In the genomic region with DNA sequence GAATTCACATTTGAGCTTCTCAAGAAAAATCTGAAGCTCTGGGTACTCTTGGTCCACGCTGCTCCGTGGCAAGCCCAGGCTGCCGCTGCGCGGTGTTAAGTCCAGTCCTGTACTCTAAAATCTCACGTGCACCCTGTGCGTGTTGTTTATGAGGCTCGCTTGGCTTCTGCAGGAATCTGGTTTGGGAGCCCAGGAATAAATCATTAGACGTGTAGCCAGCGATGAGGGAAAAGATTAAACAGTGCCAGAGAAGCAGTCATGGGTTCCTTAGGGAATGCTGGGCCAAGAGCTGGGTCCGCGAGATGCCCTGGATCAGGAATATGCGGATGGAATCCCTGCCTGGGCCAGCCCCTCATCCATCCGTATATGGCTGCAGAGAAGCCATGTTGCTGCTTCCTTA, we compare ENCODE assay signal across 18 cellular contexts.
DNase-seq lines count a peak whose midpoint lies in the region; ATAC-seq and TF ChIP-seq lines count a peak whose summit lies in the region.
"Had no signal": no experiment of that assay in that cellular context is flagged by ENCODE, and none has a peak within 500 bp of the region (broad histone marks: within the 10 kb centered on the region; RNA-seq: fewer than 3 reads in every experiment).

No MANE protein-coding gene starts in this region.

- ATAC-seq in HG02884 (IDR thresholded peaks at IDR 0.05; ENCODE audit: unreplicated experiment): no peak

- H3K4ac ChIP-seq in neuronal stem cell (ENCODE audit: low read length): no peak overlapping the region

- H2BK12ac ChIP-seq in neuronal stem cell (ENCODE audit: low read length): no peak overlapping the region

- no peak overlapping the region for H4K91ac ChIP-seq in neuronal stem cell (ENCODE audit: low read depth, low read length, poor library complexity)

- no peak overlapping the region for H3K18ac ChIP-seq in neuronal stem cell (ENCODE audit: low read length)

- no peaks in the 10 kb centered on the region for H3K9me3 Mint-ChIP-seq in MCF 10A (ENCODE audit: unreplicated experiment)
- H3K9me3 Mint-ChIP-seq in CD8-positive, alpha-beta memory T cell: no peaks in the 10 kb centered on the region
- H3K9me3 Mint-ChIP-seq: activated naive CD8-positive, alpha-beta T cell treated with anti-CD3 and anti-CD28 coated beads for 36 hours; activated T-cell treated with anti-CD3 and anti-CD28 coated beads, Interleukin-2, amount 50 U/mL, for 24 hours; central memory CD8-positive, alpha-beta T cell had no signal

- H4K20me1 ChIP-seq in mammary epithelial cell (ENCODE audit: insufficient read depth, low read length): no peaks in the 10 kb centered on the region

- no peak for TF ChIP-seq CTCF in MCF 10A (IDR thresholded peaks at IDR 0.05; ENCODE audit: unreplicated experiment)
- no peak for TF ChIP-seq CTCF in mammary epithelial cell (conservative IDR thresholded peaks at IDR 0.05 in 1 of 2, IDR thresholded peaks at IDR 0.05 in 1 of 2; ENCODE audit: extremely low read depth in 1 of 2, insufficient read depth in 1 of 2, low read depth in 1 of 2, low read length in 2 of 2)
- TF ChIP-seq CTCF in esophagus muscularis mucosa (IDR thresholded peaks at IDR 0.05): peak in 1 of 3 experiments; percentile 10
- TF ChIP-seq CTCF in uterus (IDR thresholded peaks at IDR 0.05): peak in 1 of 4 experiments; percentile 4

- dilution Hi-C loops in mammary epithelial cell (cut with HindIII; ENCODE audit: low sequenced_read_pairs): no loop called here

- H3K14ac ChIP-seq in neuronal stem cell (ENCODE audit: low read length): no peak overlapping the region

- TF ChIP-seq EP300 in esophagus muscularis mucosa (IDR thresholded peaks at IDR 0.05): no peak

- no peak overlapping the region for H4K8ac ChIP-seq in neuronal stem cell (ENCODE audit: low read depth, low read length)

- POLR2A ChIA-PET in MCF 10A (lab: Yijun Ruan, JAX): interaction anchor here (3.5 kb wide), 1 partner anchor 13 kb away, joined by 17 read pairs; no protein-coding TSS in a partner anchor
- POLR2A ChIA-PET in CD8-positive, alpha-beta memory T cell (lab: Charles Lee): no interaction called here

- 63% methylated on average over 12 of the region's 14 CpGs for WGBS in mammary epithelial cell (ENCODE audit: low coverage, missing lambda C conversion rate)
- 49% methylated on average over 14 of the region's 14 CpGs for WGBS in esophagus muscularis mucosa
- no CpG with 5 or more reads among the region's 14 CpGs for WGBS in neuronal stem cell (ENCODE audit: extremely low coverage in 2 of 2, insufficient read length in 2 of 2, insufficient replicate concordance in 1 of 2), 2 donors

- no peak overlapping the region for H3K23ac ChIP-seq in neuronal stem cell (ENCODE audit: low read depth, low read length, poor library complexity)

- no peak overlapping the region for H3K4me3 Mint-ChIP-seq in MCF 10A (ENCODE audit: unreplicated experiment)
- no peak overlapping the region for H3K4me3 Mint-ChIP-seq in CD8-positive, alpha-beta memory T cell
- H3K4me3 Mint-ChIP-seq: activated naive CD8-positive, alpha-beta T cell treated with anti-CD3 and anti-CD28 coated beads for 36 hours; activated T-cell treated with anti-CD3 and anti-CD28 coated beads, Interleukin-2, amount 50 U/mL, for 24 hours; central memory CD8-positive, alpha-beta T cell had no signal

- H3K79me2 ChIP-seq in mammary epithelial cell (ENCODE audit: insufficient read depth, low read length): no peaks in the 10 kb centered on the region

- H3K4me1 Mint-ChIP-seq in MCF 10A (ENCODE audit: insufficient read depth, unreplicated experiment): peaks cover 25% of the 10 kb centered on the region
- H3K4me1 Mint-ChIP-seq in CD8-positive, alpha-beta memory T cell: no peaks in the 10 kb centered on the region
- H3K4me1 Mint-ChIP-seq: activated naive CD8-positive, alpha-beta T cell treated with anti-CD3 and anti-CD28 coated beads for 36 hours; central memory CD8-positive, alpha-beta T cell had no signal

- H2BK5ac ChIP-seq in neuronal stem cell (ENCODE audit: low read length): no peak overlapping the region

- CTCF ChIA-PET in MCF 10A (lab: Yijun Ruan, JAX) (interaction anchor here (0.6 to 3.4 kb wide), 3 partner anchors 11 to 61 kb away, joined by 3 to 14 read pairs (median 4); no protein-coding TSS in a partner anchor), mammary epithelial cell (lab: Charles Lee; ENCODE audit: low non-redundant PET) (no interaction called here)
- CTCF ChIA-PET in CD8-positive, alpha-beta memory T cell (lab: Charles Lee): no interaction called here

- H3K27me3 ChIP-seq in mammary epithelial cell (ENCODE audit: insufficient read depth, low read length) (no peaks in the 10 kb centered on the region), esophagus muscularis mucosa (no peaks in the 10 kb centered on the region), uterus (no peaks in the 10 kb centered on the region), neuronal stem cell (ENCODE audit: control insufficient read depth in 3 of 3, insufficient read depth in 3 of 3, low read depth in 1 of 3, low read length in 3 of 3) (no peaks in the 10 kb centered on the region)
- peaks cover 5% of the 10 kb centered on the region for H3K27me3 ChIP-seq in CD8-positive, alpha-beta memory T cell (ENCODE audit: insufficient read depth, low read length, poor library complexity, severe bottlenecking)
- H3K27me3 ChIP-seq: Peyer's patch had no signal

- BruUV-seq in MCF 10A (replicated peaks; lab: Mats Ljungman, UMichigan) (no TSS peak), mammary epithelial cell (replicated peaks; lab: Mats Ljungman, UMichigan) (no TSS peak)

- DNase-seq in MCF 10A (ENCODE audit: unreplicated experiment) (no peak), mammary epithelial cell (no peak), esophagus muscularis mucosa (ENCODE audit: extremely low spot score) (peak; percentile 93), posterior vena cava (ENCODE audit: low spot score) (peak; percentile 86), uterus (peak; percentile 77 to 91), neuronal stem cell (ENCODE audit: low spot score) (no peak)
- no peak for DNase-seq in CD8-positive, alpha-beta memory T cell
- DNase-seq: activated CD4-positive, alpha-beta T cell treated with anti-CD3 and anti-CD28 coated beads, Interleukin-2, amount 50 U/mL, for 48 hours; activated naive CD8-positive, alpha-beta T cell treated with anti-CD3 and anti-CD28 coated beads for 36 hours; activated T-cell treated with anti-CD3 and anti-CD28 coated beads, Interleukin-2, amount 50 U/mL, for 24 hours; DMS79; NCI-H1092; Peyer's patch; stimulated activated CD4-positive, alpha-beta T cell treated with anti-CD3 and anti-CD28 coated beads, Interleukin-4, amount 100 ng/mL, for 1 hour; trophoblast cell had no signal

- H3K36me3 ChIP-seq in mammary epithelial cell (ENCODE audit: insufficient read depth, low read length): no peaks in the 10 kb centered on the region
- H3K36me3 ChIP-seq in esophagus muscularis mucosa: no peaks in the 10 kb centered on the region
- H3K36me3 ChIP-seq in uterus: no peaks in the 10 kb centered on the region
- no peaks in the 10 kb centered on the region for H3K36me3 ChIP-seq in neuronal stem cell (replicated peaks in 1 of 2; ENCODE audit: control insufficient read depth in 2 of 2, insufficient read depth in 2 of 2, low read length in 2 of 2)
- H3K36me3 ChIP-seq in CD8-positive, alpha-beta memory T cell (ENCODE audit: insufficient read depth, low read length): no peaks in the 10 kb centered on the region
- H3K36me3 ChIP-seq: Peyer's patch had no signal

- intact Hi-C loops in MCF 10A (cut with micrococcal nuclease): no loop called here
- intact Hi-C loops in mammary epithelial cell (cut with micrococcal nuclease): no loop called here
- intact Hi-C loops in esophagus muscularis mucosa (cut with DNase I): loop anchor here (5.0 kb wide), 1 partner anchor 52 kb away; no protein-coding TSS in a partner anchor
- intact Hi-C loops in posterior vena cava (cut with DNase I): loop anchor here (5.0 to 10.0 kb wide), 2 partner anchors 52 to 60 kb away; no protein-coding TSS in a partner anchor
- intact Hi-C loops in uterus (cut with DNase I; ENCODE audit: low total_unique reads): loop anchor here (10.0 kb wide), 1 partner anchor 50 kb away; no protein-coding TSS in a partner anchor

- no peak overlapping the region for H2BK120ac ChIP-seq in neuronal stem cell (ENCODE audit: low read depth, low read length)

- H3K9ac ChIP-seq in mammary epithelial cell (ENCODE audit: insufficient read depth, low read length) (no peak overlapping the region), neuronal stem cell (ENCODE audit: low read depth, low read length, poor library complexity) (no peak overlapping the region)

- H3K79me1 ChIP-seq in neuronal stem cell (ENCODE audit: low read depth, low read length): no peaks in the 10 kb centered on the region

- no peaks in the 10 kb centered on the region for H3K27me3 Mint-ChIP-seq in MCF 10A (ENCODE audit: insufficient read depth, unreplicated experiment)
- peaks cover 6 to 39% of the 10 kb centered on the region in 2 donors for H3K27me3 Mint-ChIP-seq in CD8-positive, alpha-beta memory T cell

- H3K27ac ChIP-seq in mammary epithelial cell (ENCODE audit: insufficient read depth, low read depth, low read length): no peak overlapping the region
- H3K27ac ChIP-seq in esophagus muscularis mucosa (replicated peaks in 1 of 4): peak overlapping the region; percentile 89 to 94 (median 92)
- peak overlapping the region; percentile 93 to 94 for H3K27ac ChIP-seq in uterus
- no peak overlapping the region for H3K27ac ChIP-seq in neuronal stem cell (replicated peaks; ENCODE audit: low read length)
- no peak overlapping the region for H3K27ac ChIP-seq in CD8-positive, alpha-beta memory T cell (ENCODE audit: low read depth, low read length)
- H3K27ac ChIP-seq: 22Rv1 had no signal

- no peak overlapping the region for H2BK15ac ChIP-seq in neuronal stem cell (ENCODE audit: low read length)

- H3K27ac Mint-ChIP-seq in MCF 10A (ENCODE audit: low read depth, unreplicated experiment): peak overlapping the region; percentile 16
- no peak overlapping the region for H3K27ac Mint-ChIP-seq in CD8-positive, alpha-beta memory T cell
- H3K27ac Mint-ChIP-seq: activated naive CD8-positive, alpha-beta T cell treated with anti-CD3 and anti-CD28 coated beads for 36 hours; activated T-cell treated with anti-CD3 and anti-CD28 coated beads, Interleukin-2, amount 50 U/mL, for 24 hours had no signal

- H2AFZ ChIP-seq in mammary epithelial cell (ENCODE audit: low read depth, low read length) (no peak overlapping the region), neuronal stem cell (ENCODE audit: low read length) (no peak overlapping the region)

- H3K4me3 ChIP-seq in mammary epithelial cell (replicated peaks in 1 of 3; ENCODE audit: insufficient read depth in 1 of 3, low read depth in 2 of 3, low read length in 3 of 3) (no peak overlapping the region), esophagus muscularis mucosa (peak overlapping the region; percentile 4 to 32 (median 31)), uterus (no peak overlapping the region), neuronal stem cell (ENCODE audit: low read length in 2 of 2) (no peak overlapping the region)
- no peak overlapping the region for H3K4me3 ChIP-seq in CD8-positive, alpha-beta memory T cell (ENCODE audit: low read length)
- H3K4me3 ChIP-seq: Peyer's patch had no signal

- H3K36me3 Mint-ChIP-seq in MCF 10A (ENCODE audit: insufficient read depth, unreplicated experiment): peaks cover 6% of the 10 kb centered on the region
- H3K36me3 Mint-ChIP-seq in CD8-positive, alpha-beta memory T cell: no peaks in the 10 kb centered on the region
- H3K36me3 Mint-ChIP-seq: activated naive CD8-positive, alpha-beta T cell treated with anti-CD3 and anti-CD28 coated beads for 36 hours had no signal

- H3K4me1 ChIP-seq in mammary epithelial cell (ENCODE audit: insufficient read depth, low read length) (peaks cover 5% of the 10 kb centered on the region), esophagus muscularis mucosa (peaks cover 40 to 99% (median 89%) of the 10 kb centered on the region in 4 donors), uterus (peaks cover 4 to 8% of the 10 kb centered on the region in 2 donors), neuronal stem cell (ENCODE audit: control insufficient read depth in 2 of 2, insufficient read depth in 1 of 2, low read depth in 1 of 2, low read length in 2 of 2) (peaks cover 0 to 2% of the 10 kb centered on the region in 2 donors)
- H3K4me1 ChIP-seq in CD8-positive, alpha-beta memory T cell (ENCODE audit: insufficient read depth, low read length): no peaks in the 10 kb centered on the region
- H3K4me1 ChIP-seq: Peyer's patch had no signal

- H3K9me3 ChIP-seq in mammary epithelial cell (replicated peaks; ENCODE audit: insufficient read depth, low read length): no peaks in the 10 kb centered on the region
- no peaks in the 10 kb centered on the region for H3K9me3 ChIP-seq in esophagus muscularis mucosa
- H3K9me3 ChIP-seq in uterus: no peaks in the 10 kb centered on the region
- no peaks in the 10 kb centered on the region for H3K9me3 ChIP-seq in neuronal stem cell (replicated peaks in 1 of 2; ENCODE audit: control insufficient read depth in 2 of 2, insufficient read depth in 1 of 2, low read depth in 1 of 2, low read length in 2 of 2)
- H3K9me3 ChIP-seq in CD8-positive, alpha-beta memory T cell (ENCODE audit: low read length): no peaks in the 10 kb centered on the region
- H3K9me3 ChIP-seq: Peyer's patch had no signal

- no peak overlapping the region for H2AK5ac ChIP-seq in neuronal stem cell (ENCODE audit: low read depth, low read length)

- in situ Hi-C loops in mammary epithelial cell (cut with MboI; ENCODE audit: low sequenced_read_pairs in 2 of 2): loop anchor here in 1 of 2 donors (10.0 kb wide), 1 partner anchor 60 kb away; no protein-coding TSS in a partner anchor

- TF ChIP-seq POLR2A in esophagus muscularis mucosa (IDR thresholded peaks at IDR 0.05; ENCODE audit: low read depth) (no peak), uterus (IDR thresholded peaks at IDR 0.05) (no peak)

- H3K4me2 ChIP-seq in mammary epithelial cell (ENCODE audit: insufficient read depth, low read depth, low read length) (no peak overlapping the region), neuronal stem cell (ENCODE audit: insufficient read depth, low read length, poor library complexity, severe bottlenecking) (no peak overlapping the region)

Comparison
In these comparisons a context has a peak if more than half of its experiments do, and no peak if none do; other contexts are left out.
1. DNase-seq: peak in esophagus muscularis mucosa (single experiment), posterior vena cava (single experiment) and uterus (2 of 2); none in MCF 10A (single experiment), mammary epithelial cell (single experiment), neuronal stem cell (single experiment) and CD8-positive, alpha-beta memory T cell (0 of 5).
2. H3K27ac ChIP-seq: peak in esophagus muscularis mucosa (4 of 4) and uterus (2 of 2); none in mammary epithelial cell (single experiment), neuronal stem cell (single experiment) and CD8-positive, alpha-beta memory T cell (single experiment).
3. H3K4me3 ChIP-seq: peak in esophagus muscularis mucosa (4 of 4); none in mammary epithelial cell (0 of 3), uterus (0 of 2), neuronal stem cell (0 of 2) and CD8-positive, alpha-beta memory T cell (single experiment).
4. intact Hi-C loops: an anchor here in esophagus muscularis mucosa (5.0 kb wide), posterior vena cava (5.0 to 10.0 kb wide) and uterus (10.0 kb wide); none called in MCF 10A and mammary epithelial cell.